ENCODE assay signal across 7 cellular contexts in genomic region chr2:38665854-38666577, GRCh38. TPM values are rescaled to one million over a fixed set of nuclear protein-coding genes. Genes with fewer than 3 reads are reported as not detected.
A peak's percentile ranks its signal among the peaks of the same experiment; 100 is the strongest.
DNase-seq lines count a peak whose midpoint lies in the region; ATAC-seq, FAIRE-seq and TF ChIP-seq lines count a peak whose summit lies in the region.

GALM (plus strand) TSS chr2:38666114; CDS start chr2:38666162, 48 bp downstream.

- peak within 1 kb of the TSS; percentile 86 for H3K27ac ChIP-seq in right cardiac atrium (ENCODE audit: low read length)

- peak; percentile 5 for ATAC-seq in HG03571 (IDR thresholded peaks at IDR 0.05; ENCODE audit: unreplicated experiment)
- peak; percentile 96 to 97 for ATAC-seq in right cardiac atrium
- ATAC-seq in GM18867 (IDR thresholded peaks at IDR 0.05; ENCODE audit: unreplicated experiment): no peak

- in situ Hi-C loops in SK-MEL-5 (cut with HindIII; ENCODE audit: low pct_unique_long_range_greater_than_20kb, low sequenced_read_pairs): no loop called here
- in situ Hi-C loops in astrocyte of the cerebellum (cut with HindIII; ENCODE audit: low sequenced_read_pairs): no loop called here

- H3K9me3 ChIP-seq in right cardiac atrium (ENCODE audit: control insufficient read depth, low read length): no peaks in the 10 kb centered on the region

- 1% methylated on average over 27 of the region's 27 CpGs for WGBS in right cardiac atrium

- no peaks in the 10 kb centered on the region for H3K4me1 ChIP-seq in right cardiac atrium (ENCODE audit: control insufficient read depth, insufficient read depth, low read length)

- intact Hi-C loops in right cardiac atrium (cut with DNase I): loop anchor here in 1 of 4 donors (5.0 to 10.0 kb wide), 2 partner anchors 59 to 64 kb away; partner anchors contain the start of gene HNRNPLL
- intact Hi-C loops in posterior vena cava (cut with DNase I): loop anchor here (5.0 to 10.0 kb wide), 2 partner anchors 51 to 69 kb away; no protein-coding TSS in a partner anchor

- no peaks in the 10 kb centered on the region for H3K27me3 ChIP-seq in right cardiac atrium (ENCODE audit: control insufficient read depth, insufficient read depth)

- TF ChIP-seq CTCF in astrocyte of the cerebellum (IDR thresholded peaks at IDR 0.05; ENCODE audit: low read depth, low read length, missing control alignments): no peak

- peak; percentile 79 for FAIRE-seq in GM18507 (lab: Jason Lieb, UNC)

- DNase-seq in GM18507 (ENCODE audit: extremely low spot score, insufficient read length, low read depth) (peak; percentile 32), SK-MEL-5 (ENCODE audit: low read depth, low spot score) (peak; percentile 90), astrocyte of the cerebellum (ENCODE audit: low read depth) (peak; percentile 88), right cardiac atrium (peak; percentile 83 to 93 (median 92)), posterior vena cava (ENCODE audit: low spot score) (peak; percentile 93)

- H3K4me3 ChIP-seq in astrocyte of the cerebellum (ENCODE audit: low read depth, low read length): peak within 1 kb of the TSS; percentile 58
- peak within 1 kb of the TSS; percentile 67 for H3K4me3 ChIP-seq in right cardiac atrium (ENCODE audit: low read length)

RNA-seq across cellular contexts. Expression of gene GALM, which starts in this region (rescaled TPM):
- 27.6 and 38.1 TPM in 2 replicates for total RNA-seq in SK-MEL-5 (2014; rRNA removed; shearing (Covaris generic))
- polyA plus RNA-seq in SK-MEL-5 (2015; cell fraction: cytosol; rRNA removed): 28.1 and 29.6 TPM in 2 replicates
- polyA plus RNA-seq in SK-MEL-5 (2015; cell fraction: nucleus; rRNA removed): 4.8 and 7.0 TPM in 2 replicates
- total RNA-seq in right cardiac atrium (10 to 100 TPM; 11.4 to 23.0 (median 19.8) TPM), posterior vena cava (10 to 100 TPM; 10.8 to 18.3 TPM)
- 13.5 TPM for polyA plus RNA-seq in right cardiac atrium

Comparison
In these comparisons a context has a peak if more than half of its experiments do, and no peak if none do; other contexts are left out.
1. DNase-seq: peak in every context shown above with its lines; median percentile 93 in posterior vena cava; 92 in right cardiac atrium; 90 in SK-MEL-5; 88 in astrocyte of the cerebellum; 32 in GM18507.